ENCODE assay signal across 7 cellular contexts in genomic region chr12:96719671-96720362, GRCh38.
DNase-seq lines count a peak whose midpoint lies in the region; ATAC-seq, FAIRE-seq and TF ChIP-seq lines count a peak whose summit lies in the region.

No MANE protein-coding gene starts in this region.

- H3K4me3 ChIP-seq in GM06990 (replicated peaks; ENCODE audit: low read depth, low read length) = peak overlapping the region; percentile 63
- H3K4me3 ChIP-seq in gastrocnemius medialis = peak overlapping the region; percentile 30 to 34 (median 33)

- H3K4me1 ChIP-seq in gastrocnemius medialis = no peaks in the 10 kb centered on the region

- H3K9me3 ChIP-seq in gastrocnemius medialis = no peaks in the 10 kb centered on the region

- TF ChIP-seq POLR2A in erythroblast (IDR thresholded peaks at IDR 0.05; ENCODE audit: low read length) = no peak
- no peak for TF ChIP-seq POLR2A in gastrocnemius medialis (IDR thresholded peaks at IDR 0.05)

- intact Hi-C loops in gastrocnemius medialis (cut with DNase I; ENCODE audit: low total_unique reads) = no loop called here

- H3K36me3 ChIP-seq in GM06990 (ENCODE audit: control insufficient read depth, insufficient read depth, low read length) = no peaks in the 10 kb centered on the region
- H3K36me3 ChIP-seq in gastrocnemius medialis = no peaks in the 10 kb centered on the region

- ATAC-seq in GM21423 (IDR thresholded peaks at IDR 0.05; ENCODE audit: unreplicated experiment) (peak; percentile 91), gastrocnemius medialis (no peak)

- no peak overlapping the region for H3K27ac ChIP-seq in gastrocnemius medialis

- TF ChIP-seq CTCF in GM06990 (IDR thresholded peaks at IDR 0.05; ENCODE audit: insufficient read depth, low read length, poor library complexity, severe bottlenecking) (no peak), gastrocnemius medialis (IDR thresholded peaks at IDR 0.05 in 4 of 5, conservative IDR thresholded peaks at IDR 0.05 in 1 of 5) (no peak)

- in situ Hi-C loops in gastrocnemius medialis (cut with MboI; ENCODE audit: low sequenced_read_pairs in 4 of 4) = no loop called here

- peak; percentile 54 for DNase-seq in GM06990 (ENCODE audit: extremely low read depth, insufficient read length)
- peak; percentile 31 for DNase-seq in HT1080 (ENCODE audit: low read depth)
- peak; percentile 33 to 57 for DNase-seq in SHP77 (lab: John Stamatoyannopoulos, UW)
- peak; percentile 50 to 57 for DNase-seq in erythroblast (lab: John Stamatoyannopoulos, UW)
- no peak for DNase-seq in gastrocnemius medialis
- DNase-seq in HTR-8/SVneo (ENCODE audit: insufficient read length, low spot score) = no peak

- no peak for FAIRE-seq in HTR-8/SVneo (lab: Jason Lieb, UNC)

- H3K27me3 ChIP-seq in GM06990 (replicated peaks; ENCODE audit: control insufficient read depth, insufficient read depth, low read length) = no peaks in the 10 kb centered on the region
- no peaks in the 10 kb centered on the region for H3K27me3 ChIP-seq in gastrocnemius medialis

Comparison
In these comparisons a context has a peak if more than half of its experiments do, and no peak if none do; other contexts are left out.
1. DNase-seq: peak in GM06990 (single experiment), HT1080 (single experiment), SHP77 (2 of 2) and erythroblast (2 of 2); none in gastrocnemius medialis (0 of 2) and HTR-8/SVneo (single experiment).